Comparison of ENCODE assay signal across 10 cellular contexts in the genomic region with DNA sequence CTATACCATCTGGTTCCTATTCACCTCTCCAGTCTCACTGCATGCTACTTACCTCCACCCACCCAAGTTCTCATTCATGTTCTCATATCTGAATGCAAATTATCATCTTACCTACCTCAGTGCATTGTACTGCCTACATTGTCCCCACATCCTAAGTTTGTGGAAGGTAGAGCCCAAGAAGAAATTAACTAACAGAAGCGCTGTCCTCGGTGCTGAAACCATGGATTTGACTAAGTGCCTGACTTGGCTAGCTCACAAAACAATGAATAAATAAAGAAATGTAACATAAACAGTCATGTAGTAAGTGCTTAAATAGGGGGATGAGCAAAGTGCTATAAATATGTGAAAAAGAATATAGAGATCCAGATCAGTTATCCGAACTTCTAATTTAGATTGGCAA.
DNase-seq lines count a peak whose midpoint lies in the region; ATAC-seq, FAIRE-seq and TF ChIP-seq lines count a peak whose summit lies in the region.
"Had no signal": no experiment of that assay in that cellular context is flagged by ENCODE, and none has a peak within 500 bp of the region (broad histone marks: within the 10 kb centered on the region; RNA-seq: fewer than 3 reads in every experiment).

No MANE protein-coding gene starts in this region.

- H3K4me1 ChIP-seq in astrocyte (ENCODE audit: insufficient read depth, low read length): no peaks in the 10 kb centered on the region
- H3K4me1 ChIP-seq in liver (ENCODE audit: control insufficient read depth in 4 of 4, insufficient read depth in 4 of 4, low read length in 3 of 4): no peaks in the 10 kb centered on the region
- H3K4me1 ChIP-seq in sigmoid colon: no peaks in the 10 kb centered on the region

- H3K27me3 ChIP-seq in astrocyte (ENCODE audit: insufficient read depth, low read length): no peaks in the 10 kb centered on the region
- H3K27me3 ChIP-seq in liver (ENCODE audit: control insufficient read depth in 4 of 4, insufficient read depth in 4 of 4, low read length in 3 of 4): no peaks in the 10 kb centered on the region
- no peaks in the 10 kb centered on the region for H3K27me3 ChIP-seq in sigmoid colon
- H3K27me3 ChIP-seq in dorsolateral prefrontal cortex: no peaks in the 10 kb centered on the region

- H3K9ac ChIP-seq in astrocyte (ENCODE audit: low read length) (no peak overlapping the region), liver (ENCODE audit: low read depth in 1 of 2, low read length in 2 of 2) (no peak overlapping the region)
- H3K9ac ChIP-seq: KMS-11 had no signal

- FAIRE-seq in astrocyte (lab: Jason Lieb, UNC): peak; percentile 17
- FAIRE-seq: GM18507 had no signal

- H3K4me3 Mint-ChIP-seq in astrocyte (ENCODE audit: unreplicated experiment): no peak overlapping the region

- no peaks in the 10 kb centered on the region for H4K20me1 ChIP-seq in astrocyte (ENCODE audit: insufficient read depth, low read length)

- no peak for TF ChIP-seq RAD21 in liver (IDR thresholded peaks at IDR 0.05)

- no peaks in the 10 kb centered on the region for H3K27me3 Mint-ChIP-seq in astrocyte (ENCODE audit: low read depth, unreplicated experiment)

- ATAC-seq in GM18873 (IDR thresholded peaks at IDR 0.05; ENCODE audit: low FRiP score, unreplicated experiment) (no peak), HG03354 (IDR thresholded peaks at IDR 0.05; ENCODE audit: poor library complexity, severe bottlenecking, unreplicated experiment) (no peak)

- H3K9me3 ChIP-seq in astrocyte (ENCODE audit: insufficient read depth, low read depth, low read length) (no peaks in the 10 kb centered on the region), liver (ENCODE audit: control insufficient read depth in 4 of 4, low read length in 3 of 4) (no peaks in the 10 kb centered on the region), sigmoid colon (no peaks in the 10 kb centered on the region)

- H3K79me2 ChIP-seq in astrocyte (ENCODE audit: insufficient read depth, low read length): no peaks in the 10 kb centered on the region

- peak; percentile 34 for DNase-seq in EL
- peak; percentile 25 for DNase-seq in LNCaP clone FGC (ENCODE audit: low read depth)
- DNase-seq in astrocyte (ENCODE audit: low read depth): peak; percentile 50
- DNase-seq in sigmoid colon: no peak
- DNase-seq in dorsolateral prefrontal cortex: no peak

- H2AFZ ChIP-seq in astrocyte (ENCODE audit: low read depth, low read length): no peak overlapping the region

- no peak for TF ChIP-seq POLR2A in sigmoid colon (IDR thresholded peaks at IDR 0.05)

- no peak for TF ChIP-seq EP300 in sigmoid colon (IDR thresholded peaks at IDR 0.05)

- no peak overlapping the region for H3K27ac Mint-ChIP-seq in astrocyte (ENCODE audit: unreplicated experiment)

- H3K36me3 Mint-ChIP-seq in astrocyte (ENCODE audit: low read depth, unreplicated experiment): no peaks in the 10 kb centered on the region

- no peaks in the 10 kb centered on the region for H3K4me1 Mint-ChIP-seq in astrocyte (ENCODE audit: low read depth, unreplicated experiment)

- no peak overlapping the region for H3K4me2 ChIP-seq in astrocyte (ENCODE audit: low read length)
- H3K4me2 ChIP-seq: KMS-11 had no signal

- no peaks in the 10 kb centered on the region for H3K36me3 ChIP-seq in astrocyte (ENCODE audit: insufficient read depth, low read length)
- no peaks in the 10 kb centered on the region for H3K36me3 ChIP-seq in liver (ENCODE audit: control insufficient read depth in 4 of 4, insufficient read depth in 3 of 4, low read depth in 1 of 4, low read length in 3 of 4)
- no peaks in the 10 kb centered on the region for H3K36me3 ChIP-seq in sigmoid colon

- TF ChIP-seq CTCF in LNCaP clone FGC (IDR thresholded peaks at IDR 0.05; ENCODE audit: control insufficient read depth, extremely low read depth, insufficient read depth): no peak
- no peak for TF ChIP-seq CTCF in astrocyte (IDR thresholded peaks at IDR 0.05; ENCODE audit: insufficient read depth, low read depth, low read length)
- TF ChIP-seq CTCF in liver (IDR thresholded peaks at IDR 0.05; ENCODE audit: low read depth, low read length, missing input control): no peak
- no peak for TF ChIP-seq CTCF in sigmoid colon (IDR thresholded peaks at IDR 0.05)
- TF ChIP-seq CTCF in dorsolateral prefrontal cortex (IDR thresholded peaks at IDR 0.05 in 54 of 56, conservative IDR thresholded peaks at IDR 0.05 in 2 of 56; ENCODE audit: low read depth in 1 of 56, partially characterized antibody in 56 of 56): no peak

- H3K27ac ChIP-seq in astrocyte (ENCODE audit: low read depth, low read length) (no peak overlapping the region), liver (ENCODE audit: low read depth in 1 of 2, low read length in 2 of 2) (no peak overlapping the region), sigmoid colon (no peak overlapping the region), dorsolateral prefrontal cortex (no peak overlapping the region)
- H3K27ac ChIP-seq: KMS-11 had no signal

- H3K4me3 ChIP-seq in LNCaP clone FGC (ENCODE audit: low read depth, low read length): no peak overlapping the region
- H3K4me3 ChIP-seq in astrocyte (ENCODE audit: insufficient read depth, low read depth, low read length): no peak overlapping the region
- H3K4me3 ChIP-seq in liver (ENCODE audit: low read depth in 1 of 3, low read length in 3 of 3): no peak overlapping the region
- H3K4me3 ChIP-seq in sigmoid colon: no peak overlapping the region
- no peak overlapping the region for H3K4me3 ChIP-seq in dorsolateral prefrontal cortex

- no peaks in the 10 kb centered on the region for H3K9me3 Mint-ChIP-seq in astrocyte (ENCODE audit: unreplicated experiment)

- 18% methylated on average over 3 of the region's 3 CpGs for WGBS in liver
- WGBS in sigmoid colon, 2 donors: 22 to 25% methylated on average over 3 of the region's 3 CpGs

- intact Hi-C loops in sigmoid colon (cut with DNase I): no loop called here
- intact Hi-C loops in dorsolateral prefrontal cortex (cut with DNase I): no loop called here

TF ChIP-seq in liver, 16 proteins besides CTCF, POLR2A, EP300 and RAD21:
- TF ChIP-seq, protein P1, sequence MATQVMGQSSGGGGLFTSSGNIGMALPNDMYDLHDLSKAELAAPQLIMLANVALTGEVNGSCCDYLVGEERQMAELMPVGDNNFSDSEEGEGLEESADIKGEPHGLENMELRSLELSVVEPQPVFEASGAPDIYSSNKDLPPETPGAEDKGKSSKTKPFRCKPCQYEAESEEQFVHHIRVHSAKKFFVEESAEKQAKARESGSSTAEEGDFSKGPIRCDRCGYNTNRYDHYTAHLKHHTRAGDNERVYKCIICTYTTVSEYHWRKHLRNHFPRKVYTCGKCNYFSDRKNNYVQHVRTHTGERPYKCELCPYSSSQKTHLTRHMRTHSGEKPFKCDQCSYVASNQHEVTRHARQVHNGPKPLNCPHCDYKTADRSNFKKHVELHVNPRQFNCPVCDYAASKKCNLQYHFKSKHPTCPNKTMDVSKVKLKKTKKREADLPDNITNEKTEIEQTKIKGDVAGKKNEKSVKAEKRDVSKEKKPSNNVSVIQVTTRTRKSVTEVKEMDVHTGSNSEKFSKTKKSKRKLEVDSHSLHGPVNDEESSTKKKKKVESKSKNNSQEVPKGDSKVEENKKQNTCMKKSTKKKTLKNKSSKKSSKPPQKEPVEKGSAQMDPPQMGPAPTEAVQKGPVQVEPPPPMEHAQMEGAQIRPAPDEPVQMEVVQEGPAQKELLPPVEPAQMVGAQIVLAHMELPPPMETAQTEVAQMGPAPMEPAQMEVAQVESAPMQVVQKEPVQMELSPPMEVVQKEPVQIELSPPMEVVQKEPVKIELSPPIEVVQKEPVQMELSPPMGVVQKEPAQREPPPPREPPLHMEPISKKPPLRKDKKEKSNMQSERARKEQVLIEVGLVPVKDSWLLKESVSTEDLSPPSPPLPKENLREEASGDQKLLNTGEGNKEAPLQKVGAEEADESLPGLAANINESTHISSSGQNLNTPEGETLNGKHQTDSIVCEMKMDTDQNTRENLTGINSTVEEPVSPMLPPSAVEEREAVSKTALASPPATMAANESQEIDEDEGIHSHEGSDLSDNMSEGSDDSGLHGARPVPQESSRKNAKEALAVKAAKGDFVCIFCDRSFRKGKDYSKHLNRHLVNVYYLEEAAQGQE (IDR thresholded peaks at IDR 0.05): peak; percentile 98
- TF ChIP-seq FOXA2 (IDR thresholded peaks at IDR 0.05) (no peak), FOXA1 (IDR thresholded peaks at IDR 0.05) (no peak), RXRA (IDR thresholded peaks at IDR 0.05) (no peak), JUND (IDR thresholded peaks at IDR 0.05) (no peak), GABPA (IDR thresholded peaks at IDR 0.05 in 1 of 2, conservative IDR thresholded peaks at IDR 0.05 in 1 of 2) (no peak)
- TF ChIP-seq, protein P2, sequence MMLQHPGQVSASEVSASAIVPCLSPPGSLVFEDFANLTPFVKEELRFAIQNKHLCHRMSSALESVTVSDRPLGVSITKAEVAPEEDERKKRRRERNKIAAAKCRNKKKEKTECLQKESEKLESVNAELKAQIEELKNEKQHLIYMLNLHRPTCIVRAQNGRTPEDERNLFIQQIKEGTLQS (IDR thresholded peaks at IDR 0.05): no peak
- TF ChIP-seq, protein P3, sequence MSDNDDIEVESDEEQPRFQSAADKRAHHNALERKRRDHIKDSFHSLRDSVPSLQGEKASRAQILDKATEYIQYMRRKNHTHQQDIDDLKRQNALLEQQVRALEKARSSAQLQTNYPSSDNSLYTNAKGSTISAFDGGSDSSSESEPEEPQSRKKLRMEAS (IDR thresholded peaks at IDR 0.05): no peak
TF ChIP-seq in liver: peak in this region for 1.

Comparison
In these comparisons a context has a peak if more than half of its experiments do, and no peak if none do; other contexts are left out.
1. DNase-seq: peak in EL (single experiment), LNCaP clone FGC (single experiment) and astrocyte (single experiment); none in sigmoid colon (single experiment) and dorsolateral prefrontal cortex (0 of 10).